13 cellular contexts compared by ENCODE assay signal in genomic region chr12:75862692-75863471, GRCh38.
DNase-seq lines count a peak whose midpoint lies in the region; ATAC-seq lines count a peak whose summit lies in the region.
"Had no signal": no experiment of that assay in that cellular context is flagged by ENCODE, and none has a peak within 500 bp of the region (broad histone marks: within the 10 kb centered on the region; RNA-seq: fewer than 3 reads in every experiment).

No MANE protein-coding gene starts in this region.

- peak; percentile 38 for DNase-seq in GM04504 (ENCODE audit: low read depth)
- peak; percentile 56 to 82 for DNase-seq in SW 1271 (lab: John Stamatoyannopoulos, UW)
- peak; percentile 81 for DNase-seq in glomerular endothelial cell (ENCODE audit: extremely low read depth, low read depth, low spot score)
- DNase-seq in KBM-7 = no peak
- no peak for DNase-seq in NCI-H2029 (lab: John Stamatoyannopoulos, UW)
- no peak for DNase-seq in T-helper 17 cell
- DNase-seq: effector CD8-positive, alpha-beta T cell; NCI-H774; posterior cingulate gyrus; T-helper 9 cell had no signal

- no peaks in the 10 kb centered on the region for H3K36me3 ChIP-seq in ACC112 (ENCODE audit: insufficient read depth, low read length)

- no peaks in the 10 kb centered on the region for H3K27me3 Mint-ChIP-seq in T-helper 17 cell

- H3K4me3 ChIP-seq in ACC112 (ENCODE audit: low read depth, low read length) = peak overlapping the region; percentile 24; the same call in 1 of the 2 replicates

- H3K4me1 Mint-ChIP-seq in T-helper 17 cell = no peaks in the 10 kb centered on the region

- H3K4me3 Mint-ChIP-seq in T-helper 17 cell = no peak overlapping the region

- in situ Hi-C loops in KBM-7 (cut with MboI; ENCODE audit: low pct_unique_long_range_greater_than_20kb, low sequenced_read_pairs) = no loop called here

- H3K36me3 Mint-ChIP-seq in T-helper 17 cell (ENCODE audit: low read depth) = no peaks in the 10 kb centered on the region

- H3K27ac ChIP-seq in ACC112 (ENCODE audit: low read depth, low read length) = peak overlapping the region; percentile 87

- ATAC-seq in GM18861 (IDR thresholded peaks at IDR 0.05; ENCODE audit: unreplicated experiment) (no peak), T-helper 17 cell (no peak)

- H3K79me2 ChIP-seq in ACC112 (ENCODE audit: control insufficient read depth, insufficient read depth, low read length, unreplicated experiment) = no peaks in the 10 kb centered on the region

- no peak overlapping the region for H3K27ac Mint-ChIP-seq in T-helper 17 cell
- H3K27ac Mint-ChIP-seq: activated T-helper 2 cell treated with anti-CD3 and anti-CD28 coated beads, Interferon-gamma antibody, Interleukin-2, Interleukin-4, amounts not matched to agents 10 μg/mL and 5 μg/mL and 100 μg/mL, durations not matched to agents 14 hours and 24 hours and 36 hours had no signal

- H3K27me3 ChIP-seq in ACC112 (ENCODE audit: insufficient read depth, low read length) = no peaks in the 10 kb centered on the region

- H3K4me1 ChIP-seq in ACC112 (ENCODE audit: control insufficient read depth, insufficient read depth, low read length, unreplicated experiment) = peaks cover 31% of the 10 kb centered on the region

- no peak overlapping the region for H2AFZ ChIP-seq in ACC112 (ENCODE audit: low read length, unreplicated experiment)

- H3K9me3 ChIP-seq in T-helper 17 cell (ENCODE audit: control insufficient read depth, low read length, poor library complexity, severe bottlenecking) = no peaks in the 10 kb centered on the region

Comparison
In these comparisons a context has a peak if more than half of its experiments do, and no peak if none do; other contexts are left out.
1. DNase-seq: peak in GM04504 (single experiment), SW 1271 (2 of 2) and glomerular endothelial cell (single experiment); none in KBM-7 (single experiment), NCI-H2029 (single experiment) and T-helper 17 cell (0 of 3).